In the genomic region with DNA sequence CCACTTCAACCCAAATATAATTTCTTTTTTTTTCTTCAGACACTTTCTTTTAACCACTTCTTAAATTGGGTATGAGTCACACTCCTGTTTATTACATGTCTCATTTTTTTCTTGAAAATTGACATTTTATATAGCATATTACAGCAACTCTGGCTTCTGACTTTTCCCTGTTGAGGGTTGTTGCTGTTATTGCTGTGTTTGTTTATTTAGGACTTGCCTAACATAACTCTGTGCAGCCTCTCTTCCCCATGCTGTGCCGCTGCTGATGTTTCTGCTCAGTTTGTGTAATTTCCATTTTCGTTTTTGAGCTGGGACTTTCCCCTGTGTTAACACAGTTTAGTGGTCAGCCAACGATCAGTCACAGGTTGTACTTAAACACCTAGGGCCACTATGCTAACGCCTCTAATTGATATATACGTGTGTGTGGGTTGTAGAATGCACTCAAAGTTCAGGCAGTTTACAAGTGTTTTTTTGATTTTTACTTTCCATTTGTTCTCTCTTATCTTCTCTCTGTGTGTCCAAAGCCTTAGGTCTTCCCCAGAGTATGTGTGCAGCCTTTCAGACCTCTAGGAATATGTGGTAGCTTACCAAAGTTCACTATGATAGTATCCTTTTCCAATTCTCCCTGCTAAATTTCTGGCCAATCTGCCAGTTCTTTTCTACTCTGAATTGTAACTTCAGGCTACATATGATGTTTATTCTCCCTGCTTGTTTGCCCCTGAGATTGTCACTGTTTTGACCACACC, we compare ENCODE assay signal across 8 cellular contexts.
DNase-seq lines count a peak whose midpoint lies in the region; ATAC-seq and TF ChIP-seq lines count a peak whose summit lies in the region.

No MANE protein-coding gene starts in this region.

- H3K36me3 ChIP-seq in MG63: no peaks in the 10 kb centered on the region
- H3K36me3 ChIP-seq in right atrium auricular region: no peaks in the 10 kb centered on the region
- no peaks in the 10 kb centered on the region for H3K36me3 ChIP-seq in psoas muscle (ENCODE audit: insufficient read depth in 1 of 2, low read depth in 1 of 2)

- CTCF ChIA-PET in RWPE1 (lab: Yijun Ruan, JAX): interaction anchor here (0.6 to 0.7 kb wide), 2 partner anchors 117 to 1522 kb away, joined by 3 read pairs; no protein-coding TSS in a partner anchor

- ATAC-seq in GM18517 (IDR thresholded peaks at IDR 0.05; ENCODE audit: unreplicated experiment) (peak; percentile 100), GM21786 (IDR thresholded peaks at IDR 0.05; ENCODE audit: unreplicated experiment) (peak; percentile 100), psoas muscle (no peak)

- H3K4me3 ChIP-seq in MG63 (no peak overlapping the region), right atrium auricular region (no peak overlapping the region), psoas muscle (no peak overlapping the region)

- no peak overlapping the region for H3K27ac ChIP-seq in right atrium auricular region
- no peak overlapping the region for H3K27ac ChIP-seq in RWPE1
- H3K27ac ChIP-seq in psoas muscle: no peak overlapping the region

- H3K27me3 ChIP-seq in MG63: no peaks in the 10 kb centered on the region
- H3K27me3 ChIP-seq in right atrium auricular region: no peaks in the 10 kb centered on the region
- no peaks in the 10 kb centered on the region for H3K27me3 ChIP-seq in psoas muscle (ENCODE audit: insufficient read depth in 3 of 3, low read length in 2 of 3)

- DNase-seq in MG63 (peak; percentile 47), lung microvascular endothelial cell (ENCODE audit: low read depth in 2 of 2) (peak; percentile 14 to 75), right atrium auricular region (ENCODE audit: low spot score) (no peak), RWPE1 (ENCODE audit: low spot score) (no peak), psoas muscle (no peak), NCI-H1694 (lab: John Stamatoyannopoulos, UW) (no peak)

- H3K9me3 ChIP-seq in MG63: no peaks in the 10 kb centered on the region
- no peaks in the 10 kb centered on the region for H3K9me3 ChIP-seq in right atrium auricular region
- H3K9me3 ChIP-seq in psoas muscle: no peaks in the 10 kb centered on the region

- TF ChIP-seq CTCF in right atrium auricular region (IDR thresholded peaks at IDR 0.05) (no peak), RWPE1 (conservative IDR thresholded peaks at IDR 0.05; ENCODE audit: low read depth) (no peak), psoas muscle (IDR thresholded peaks at IDR 0.05) (no peak)

- POLR2A ChIA-PET in RWPE1 (lab: Yijun Ruan, JAX; ENCODE audit: low non-redundant PET): no interaction called here

- no peaks in the 10 kb centered on the region for H3K4me1 ChIP-seq in right atrium auricular region
- no peaks in the 10 kb centered on the region for H3K4me1 ChIP-seq in psoas muscle

- intact Hi-C loops in psoas muscle (cut with DNase I): no loop called here

- WGBS in psoas muscle, 3 donors: 72 to 91% (median 83%) methylated on average over 5 of the region's 5 CpGs

Comparison
In these comparisons a context has a peak if more than half of its experiments do, and no peak if none do; other contexts are left out.
1. ATAC-seq: peak in GM18517 (single experiment) and GM21786 (single experiment); none in psoas muscle (0 of 4).
2. DNase-seq: peak in MG63 (single experiment) and lung microvascular endothelial cell (2 of 2); none in right atrium auricular region (single experiment), RWPE1 (single experiment), psoas muscle (0 of 2) and NCI-H1694 (single experiment).